14 cellular contexts compared by ENCODE assay signal in genomic region chr19:17654993-17655392, GRCh38. TPM values are rescaled to one million over a fixed set of nuclear protein-coding genes. Genes with fewer than 3 reads are reported as not detected.
DNase-seq lines count a peak whose midpoint lies in the region; ATAC-seq, FAIRE-seq and TF ChIP-seq lines count a peak whose summit lies in the region.
"Had no signal": no experiment of that assay in that cellular context is flagged by ENCODE, and none has a peak within 500 bp of the region (broad histone marks: within the 10 kb centered on the region; RNA-seq: fewer than 3 reads in every experiment).

No MANE protein-coding gene starts in this region.

- TF ChIP-seq RAD21 in HepG2 (CRISPR knock-in tag; IDR thresholded peaks at IDR 0.05), result no peak

- no peak for TF ChIP-seq CTCF in Panc1 (IDR thresholded peaks at IDR 0.05)
- no peak for TF ChIP-seq CTCF in HepG2 (CRISPR knock-in tag; IDR thresholded peaks at IDR 0.05)

- H3K4me1 ChIP-seq in Panc1 (ENCODE audit: control insufficient read depth, insufficient read depth, low read length) (no peaks in the 10 kb centered on the region), HepG2 (ENCODE audit: insufficient read depth, low read length) (peaks cover 13% of the 10 kb centered on the region)
- H3K4me1 ChIP-seq: left lung had no signal

- in situ Hi-C loops in Panc1 (cut with HindIII; ENCODE audit: low pct_unique_long_range_greater_than_20kb, low sequenced_read_pairs), result no loop called here
- in situ Hi-C loops in HepG2 (cut with HindIII; ENCODE audit: extremely low pct_ligation_motif_present, low pct_unique_long_range_greater_than_20kb), result no loop called here

- 33% methylated on average over 5 of the region's 9 CpGs for WGBS in HepG2 (ENCODE audit: low lambda C conversion rate)

- POLR2A ChIA-PET in Panc1 (lab: Charles Lee) (no interaction called here), HepG2 (lab: Yijun Ruan, JAX) (no interaction called here)

- H3K27ac ChIP-seq in Panc1 (ENCODE audit: low read length) (no peak overlapping the region), HepG2 (ENCODE audit: extremely low read length, insufficient read depth, low read length) (no peak overlapping the region)
- H3K27ac ChIP-seq: adrenal gland, left lung had no signal

- H3K36me3 ChIP-seq in Panc1 (ENCODE audit: control insufficient read depth, insufficient read depth, low read length) (no peaks in the 10 kb centered on the region), HepG2 (replicated peaks in 1 of 2; ENCODE audit: control insufficient read depth in 1 of 2, insufficient read depth in 2 of 2, low read length in 2 of 2) (no peaks in the 10 kb centered on the region)
- H3K36me3 ChIP-seq: adrenal gland, left lung had no signal

- H3K27me3 ChIP-seq in Panc1 (ENCODE audit: control insufficient read depth, insufficient read depth, low read length) (no peaks in the 10 kb centered on the region), HepG2 (ENCODE audit: control insufficient read depth in 1 of 2, insufficient read depth in 2 of 2, low read length in 2 of 2) (peaks cover 0 to 6% of the 10 kb centered on the region in 2 experiments; a peak in 2 of 5 replicates)
- H3K27me3 ChIP-seq: adrenal gland had no signal

- BruUV-seq in Panc1 (replicated peaks; lab: Mats Ljungman, UMichigan) (no TSS peak), HepG2 (replicated peaks; lab: Mats Ljungman, UMichigan) (no TSS peak)

- H3K9ac ChIP-seq in HepG2 (ENCODE audit: insufficient read depth, low read depth, low read length), result no peak overlapping the region

- CTCF ChIA-PET in Panc1 (lab: Charles Lee), result no interaction called here
- CTCF ChIA-PET in HepG2 (lab: Yijun Ruan, JAX; ENCODE audit: low intra/inter-chr PET ratio, low total read pairs), result no interaction called here

- no peak for TF ChIP-seq POLR2A in GM12892 (IDR thresholded peaks at IDR 0.05; ENCODE audit: low read depth, low read length)
- TF ChIP-seq POLR2A in HepG2 (IDR thresholded peaks at IDR 0.05; ENCODE audit: insufficient read depth in 1 of 2, low read depth in 2 of 2, low read length in 2 of 2), result no peak

- peak; percentile 69; the same call in 1 of the 2 replicates for ATAC-seq in Panc1
- ATAC-seq in HepG2, result no peak
- ATAC-seq: left lung had no signal

- peak; percentile 34 for DNase-seq in activated CD4-positive, alpha-beta T cell treated with anti-CD3 and anti-CD28 coated beads for 48 hours
- no peak for DNase-seq in activated CD4-positive, alpha-beta T cell treated with anti-CD3 and anti-CD28 coated beads, Interleukin-2, amount 50 U/mL, for 1 hour
- no peak for DNase-seq in GM12892 (ENCODE audit: insufficient read length)
- DNase-seq in Panc1 (ENCODE audit: low read depth, low spot score), result no peak
- DNase-seq in HepG2 (ENCODE audit: low spot score), result no peak
- DNase-seq in cortex of kidney (lab: John Stamatoyannopoulos, UW), result no peak
- DNase-seq in A172 (ENCODE audit: low spot score), result no peak
- DNase-seq in GM19240 (ENCODE audit: insufficient read length, low spot score), result no peak
- DNase-seq: activated CD4-positive, alpha-beta T cell treated with anti-CD3 and anti-CD28 coated beads, Interleukin-2, amount 50 U/mL, for 4 hours; adrenal gland; effector CD4-positive, alpha-beta T cell; NK-92 treated with Interleukin-12 subunit alpha and Interleukin-12 subunit beta, amount 100 ng/mL, for 24 hours; T-helper 1 cell had no signal

- no peak overlapping the region for H3K4me3 ChIP-seq in Panc1 (ENCODE audit: low read depth in 2 of 2, low read length in 2 of 2)
- no peak overlapping the region for H3K4me3 ChIP-seq in HepG2 (replicated peaks in 1 of 3; ENCODE audit: insufficient read depth in 1 of 3, low read depth in 2 of 3, low read length in 3 of 3)
- H3K4me3 ChIP-seq: adrenal gland, left lung had no signal

- peak; percentile 9 for FAIRE-seq in GM12892 (lab: Jason Lieb, UNC)
- no peak for FAIRE-seq in HepG2 (lab: Jason Lieb, UNC)

- H4K20me1 ChIP-seq in HepG2 (ENCODE audit: insufficient read depth, low read length), result no peaks in the 10 kb centered on the region

- no peak overlapping the region for H3K4me2 ChIP-seq in HepG2 (ENCODE audit: low read depth, low read length)

- intact Hi-C loops in Panc1 (cut with micrococcal nuclease; ENCODE audit: unreplicated experiment), result no loop called here
- intact Hi-C loops in HepG2 (cut with micrococcal nuclease; ENCODE audit: unreplicated experiment), result no loop called here

- H2AFZ ChIP-seq in HepG2 (ENCODE audit: low read length), result no peak overlapping the region

- no peaks in the 10 kb centered on the region for H3K9me3 ChIP-seq in Panc1 (ENCODE audit: control insufficient read depth, insufficient read depth, low read depth, low read length)
- H3K9me3 ChIP-seq in HepG2 (ENCODE audit: low read length), result no peaks in the 10 kb centered on the region
- H3K9me3 ChIP-seq: left lung had no signal

- no peak for TF ChIP-seq EP300 in HepG2 (IDR thresholded peaks at IDR 0.05; ENCODE audit: low read depth in 2 of 2, low read length in 2 of 2)
- no peak for TF ChIP-seq EP300 in HepG2 (CRISPR knock-in tag; IDR thresholded peaks at IDR 0.05; ENCODE audit: borderline replicate concordance)

- no peaks in the 10 kb centered on the region for H3K79me2 ChIP-seq in HepG2 (ENCODE audit: insufficient read depth, low read length)

TF ChIP-seq in HepG2, 621 proteins besides CTCF, POLR2A, EP300 and RAD21:
- TF ChIP-seq SP1 (IDR thresholded peaks at IDR 0.05) (no peak), SP1 (CRISPR knock-in tag; IDR thresholded peaks at IDR 0.05) (0 out of 2 replicates have a peak, but pooled peaks have one; percentile 28), PREB (CRISPR knock-in tag; IDR thresholded peaks at IDR 0.05) (no peak), HNRNPL (IDR thresholded peaks at IDR 0.05; ENCODE audit: low read depth, low read length) (peak; percentile 77; the same call in 1 of the 2 replicates), ZBTB49 (CRISPR knock-in tag; IDR thresholded peaks at IDR 0.05; ENCODE audit: borderline replicate concordance) (no peak), PCBP1 (IDR thresholded peaks at IDR 0.05; ENCODE audit: borderline replicate concordance, low read depth, low read length) (0 out of 2 replicates have a peak, but pooled peaks have one; percentile 18)

RNA-seq across cellular contexts. Expression of gene UNC13A, which starts 33.2 kb away (rescaled TPM):
- polyA plus RNA-seq in GM12892 (2012; ENCODE audit: missing spikeins), result 0.68 TPM
- 0.46 TPM for total RNA-seq in Panc1 (2021; ENCODE audit: unreplicated experiment)
- 0.46 TPM for polyA plus RNA-seq in Panc1 (2012; ENCODE audit: insufficient read length)
- total RNA-seq in HepG2 (2016; rRNA removed; fragmentation: Illumina TruSeq; extraction: Trizol), result 0.07 and 0.11 TPM in 2 replicates
- total RNA-seq in HepG2 (2016; cell fraction: cytosol; rRNA removed; fragmentation: Illumina TruSeq; extraction: Trizol; ENCODE audit: low read depth), result not detected in 2 replicates
- total RNA-seq in HepG2 (2016; cell fraction: insoluble cytoplasmic fraction; rRNA removed; fragmentation: Illumina TruSeq; extraction: Trizol), result 0.09 TPM in 2 replicates
- 0.03 and 0.06 TPM in 2 replicates for total RNA-seq in HepG2 (2016; cell fraction: membrane; rRNA removed; fragmentation: Illumina TruSeq; extraction: Trizol)
- total RNA-seq in HepG2 (2016; cell fraction: nucleus; rRNA removed; fragmentation: Illumina TruSeq; extraction: Trizol), result 0.09 and 0.16 TPM in 2 replicates
- 0.34 and 0.45 TPM in 2 replicates for polyA plus RNA-seq in HepG2 (2011; rRNA removed)
- polyA plus RNA-seq in HepG2 (2011; cell fraction: cytosol; rRNA removed), result 0.09 and 0.10 TPM in 2 replicates
- polyA plus RNA-seq in HepG2 (2011; cell fraction: nucleus; rRNA removed), result 1.7 and 2.0 TPM in 2 replicates
- polyA plus RNA-seq in HepG2 (2012), result 0.17 and 0.20 TPM in 2 replicates
- polyA plus RNA-seq in HepG2 (2016; cell fraction: cytosol; fragmentation: Illumina TruSeq; extraction: Trizol; ENCODE audit: low read depth), result not detected in 2 replicates
- 0.05 and 0.14 TPM in 2 replicates for polyA plus RNA-seq in HepG2 (2016; cell fraction: insoluble cytoplasmic fraction; fragmentation: Illumina TruSeq; extraction: Trizol; ENCODE audit: low read depth)
- 0.02 TPM in 1 of 2 replicates, not detected in the other for polyA plus RNA-seq in HepG2 (2016; cell fraction: membrane; fragmentation: Illumina TruSeq; extraction: Trizol; ENCODE audit: low read depth)
- polyA plus RNA-seq in HepG2 (2016; cell fraction: nucleus; fragmentation: Illumina TruSeq; extraction: Trizol; ENCODE audit: insufficient read depth, low read depth), result 0.40 and 0.84 TPM in 2 replicates
- polyA minus RNA-seq in HepG2 (2011; rRNA and poly(A)+ RNA removed; ENCODE audit: low replicate concordance), result 0.24 and 0.63 TPM in 2 replicates
- polyA minus RNA-seq in HepG2 (2011; cell fraction: cytosol; rRNA and poly(A)+ RNA removed), result 0.18 and 0.30 TPM in 2 replicates
- polyA minus RNA-seq in HepG2 (2011; cell fraction: nucleus; rRNA and poly(A)+ RNA removed), result 0.62 and 1.2 TPM in 2 replicates
- 0.34 and 6.2 TPM in 2 replicates for total RNA-seq in A172 (2014; rRNA removed; shearing (Covaris generic))
